In genomic region chr15:52021892-52022540, GRCh38 we compare ENCODE assay signal across 9 cellular contexts. TPM values are rescaled to one million over a fixed set of nuclear protein-coding genes. Genes with fewer than 3 reads are reported as not detected.
A peak's percentile ranks its signal among the peaks of the same experiment; 100 is the strongest.
DNase-seq lines count a peak whose midpoint lies in the region; ATAC-seq and TF ChIP-seq lines count a peak whose summit lies in the region.
"Had no signal": no experiment of that assay in that cellular context is flagged by ENCODE, and none has a peak within 500 bp of the region (broad histone marks: within the 10 kb centered on the region; RNA-seq: fewer than 3 reads in every experiment).

No MANE protein-coding gene starts in this region.

- H3K27ac ChIP-seq in HUES64 (ENCODE audit: low read depth, low read length) = no peak overlapping the region
- no peak overlapping the region for H3K27ac ChIP-seq in upper lobe of right lung

- intact Hi-C loops in upper lobe of right lung (cut with DNase I) = no loop called here

- H3K36me3 Mint-ChIP-seq in central memory CD8-positive, alpha-beta T cell (ENCODE audit: insufficient read depth) = peaks cover 20% of the 10 kb centered on the region

- ATAC-seq in central memory CD8-positive, alpha-beta T cell (replicated peaks; ENCODE audit: extremely low read depth, poor library complexity, severe bottlenecking) = no peak
- ATAC-seq in HG02840 (IDR thresholded peaks at IDR 0.05; ENCODE audit: low FRiP score, unreplicated experiment) = no peak
- ATAC-seq in upper lobe of right lung = no peak

- H3K36me3 ChIP-seq in HUES64 (ENCODE audit: insufficient read depth, low read length) = no peaks in the 10 kb centered on the region
- H3K36me3 ChIP-seq in mucosa of stomach (ENCODE audit: control insufficient read depth, insufficient read depth, low read length) = no peaks in the 10 kb centered on the region
- H3K36me3 ChIP-seq in upper lobe of right lung = no peaks in the 10 kb centered on the region

- TF ChIP-seq CTCF in AG09309 (IDR thresholded peaks at IDR 0.05; ENCODE audit: control insufficient read depth, insufficient read depth, low read depth, low read length, missing control alignments) = no peak
- no peak for TF ChIP-seq CTCF in upper lobe of right lung (IDR thresholded peaks at IDR 0.05)

- no peaks in the 10 kb centered on the region for H3K27me3 Mint-ChIP-seq in central memory CD8-positive, alpha-beta T cell

- DNase-seq in AG09309 (ENCODE audit: low read depth) (no peak), A172 (ENCODE audit: low spot score) (no peak), AG08395 (ENCODE audit: low spot score) (no peak), upper lobe of right lung (no peak)
- no peak for DNase-seq in central memory CD8-positive, alpha-beta T cell (ENCODE audit: low spot score in 2 of 2)
- DNase-seq: activated gamma-delta T cell had no signal

- no peaks in the 10 kb centered on the region for H3K9me3 Mint-ChIP-seq in central memory CD8-positive, alpha-beta T cell

- peak overlapping the region; percentile 93 for H3K27ac Mint-ChIP-seq in central memory CD8-positive, alpha-beta T cell (ENCODE audit: low read depth)

- H3K27me3 ChIP-seq in HUES64 (ENCODE audit: insufficient read depth, low read length) = no peaks in the 10 kb centered on the region
- no peaks in the 10 kb centered on the region for H3K27me3 ChIP-seq in mucosa of stomach (ENCODE audit: control insufficient read depth, insufficient read depth, low read length)
- no peaks in the 10 kb centered on the region for H3K27me3 ChIP-seq in upper lobe of right lung

- no peak overlapping the region for H3K4me3 Mint-ChIP-seq in central memory CD8-positive, alpha-beta T cell

- H3K9ac ChIP-seq in HUES64 (ENCODE audit: low read depth, low read length) (no peak overlapping the region), mucosa of stomach (ENCODE audit: low read length) (peak overlapping the region; percentile 37)

- 79% methylated on average over 9 of the region's 10 CpGs for WGBS in HUES64

- peaks cover 46% of the 10 kb centered on the region for H3K4me1 Mint-ChIP-seq in central memory CD8-positive, alpha-beta T cell

- peak overlapping the region; percentile 49 for H3K4me3 ChIP-seq in AG09309 (ENCODE audit: control insufficient read depth, low read depth, low read length)
- H3K4me3 ChIP-seq in HUES64 (ENCODE audit: low read length) = peak overlapping the region; percentile 95; the same call in 1 of the 2 replicates
- no peak overlapping the region for H3K4me3 ChIP-seq in mucosa of stomach (ENCODE audit: low read length)
- H3K4me3 ChIP-seq in upper lobe of right lung = no peak overlapping the region

- H3K4me1 ChIP-seq in HUES64 (ENCODE audit: insufficient read depth, low read length) (peaks cover 31% of the 10 kb centered on the region), mucosa of stomach (ENCODE audit: control insufficient read depth, insufficient read depth, low read length) (peaks cover 19% of the 10 kb centered on the region), upper lobe of right lung (peaks cover 22% of the 10 kb centered on the region)

- H3K9me3 ChIP-seq in HUES64 (ENCODE audit: insufficient read depth, low read depth, low read length) = no peaks in the 10 kb centered on the region
- H3K9me3 ChIP-seq in mucosa of stomach (ENCODE audit: control insufficient read depth, low read length) = no peaks in the 10 kb centered on the region
- H3K9me3 ChIP-seq in upper lobe of right lung = no peaks in the 10 kb centered on the region

RNA-seq across cellular contexts. Expression of gene MAPK6, which starts 3.0 kb away (rescaled TPM):
- polyA plus RNA-seq in HUES64 (2013, experiment 1 of 2) = 81.0 TPM
- polyA plus RNA-seq in HUES64 (2013, experiment 2 of 2) = 78.5 TPM
- 72.6 and 92.1 TPM in 2 replicates for total RNA-seq in A172 (2014; rRNA removed; shearing (Covaris generic))
- total RNA-seq in upper lobe of right lung = 20.9 TPM

RNA-seq across cellular contexts. Expression of gene LEO1, which starts 50.4 kb away (rescaled TPM):
- polyA plus RNA-seq in HUES64 (2013, experiment 1 of 2) = 29.1 TPM
- polyA plus RNA-seq in HUES64 (2013, experiment 2 of 2) = 32.4 TPM
- 36.7 and 48.4 TPM in 2 replicates for total RNA-seq in A172 (2014; rRNA removed; shearing (Covaris generic))
- 13.2 TPM for total RNA-seq in upper lobe of right lung

Comparison
In these comparisons a context has a peak if more than half of its experiments do, and no peak if none do; other contexts are left out.
1. H3K4me3 ChIP-seq: peak in AG09309 (single experiment) and HUES64 (single experiment); none in mucosa of stomach (single experiment) and upper lobe of right lung (single experiment).